ENCODE assay signal across 20 cellular contexts in genomic region chr6:161941565-161941964, GRCh38.
"Had no signal": no experiment of that assay in that cellular context is flagged by ENCODE, and none has a peak within 500 bp of the region (broad histone marks: within the 10 kb centered on the region; RNA-seq: fewer than 3 reads in every experiment).

No MANE protein-coding gene starts in this region.

- H3K27ac ChIP-seq: coronary artery, dorsolateral prefrontal cortex, esophagus muscularis mucosa, foreskin keratinocyte, gastroesophageal sphincter, heart left ventricle, hepatocyte, left lung, lower lobe of right lung had no signal

- ATAC-seq: foreskin keratinocyte, gastroesophageal sphincter, heart left ventricle, left lung, left ventricle myocardium superior, lower lobe of right lung had no signal

- DNase-seq: dermis blood vessel endothelial cell; dorsolateral prefrontal cortex; effector CD4-positive, alpha-beta T cell; effector memory CD4-positive, alpha-beta T cell; foreskin keratinocyte; heart left ventricle; hypothalamus; immature natural killer cell; islet precursor cell; kidney; kidney glomerular epithelial cell; left ventricle myocardium superior; lower lobe of right lung; mesenchymal stem cell had no signal

- H3K4me2 ChIP-seq: hepatocyte had no signal

- H3K27ac Mint-ChIP-seq: immature natural killer cell, mesothelial cell of epicardium had no signal

- H3K4me3 Mint-ChIP-seq: immature natural killer cell, mesothelial cell of epicardium had no signal

- H3K4me1 ChIP-seq: esophagus muscularis mucosa, foreskin keratinocyte, gastroesophageal sphincter, heart left ventricle, left lung, lower lobe of right lung had no signal

- H2AFZ ChIP-seq: hepatocyte had no signal

- H3K9me3 ChIP-seq: esophagus muscularis mucosa, gastroesophageal sphincter, lower lobe of right lung had no signal

- H3K27me3 ChIP-seq: dorsolateral prefrontal cortex, esophagus muscularis mucosa, foreskin keratinocyte, gastroesophageal sphincter, heart left ventricle, hepatocyte, left lung had no signal

- H3K36me3 ChIP-seq: esophagus muscularis mucosa, gastroesophageal sphincter, heart left ventricle, left lung, lower lobe of right lung had no signal

- H3K36me3 Mint-ChIP-seq: immature natural killer cell, mesothelial cell of epicardium had no signal

- H3K4me3 ChIP-seq: coronary artery, dorsolateral prefrontal cortex, esophagus muscularis mucosa, gastroesophageal sphincter, heart left ventricle, hepatocyte, left lung, lower lobe of right lung had no signal

- H3K79me2 ChIP-seq: hepatocyte had no signal

- H3K4me1 Mint-ChIP-seq: immature natural killer cell had no signal
